9 cellular contexts compared by ENCODE assay signal in genomic region chr5:148186248-148187003, GRCh38. TPM values are rescaled to one million over a fixed set of nuclear protein-coding genes. Genes with fewer than 3 reads are reported as not detected.
A peak's percentile ranks its signal among the peaks of the same experiment; 100 is the strongest.
DNase-seq lines count a peak whose midpoint lies in the region; ATAC-seq and TF ChIP-seq lines count a peak whose summit lies in the region.
"Had no signal": no experiment of that assay in that cellular context is flagged by ENCODE, and none has a peak within 500 bp of the region (broad histone marks: within the 10 kb centered on the region; RNA-seq: fewer than 3 reads in every experiment).

No MANE protein-coding gene starts in this region.

- no peaks in the 10 kb centered on the region for H3K27me3 ChIP-seq in mammary epithelial cell (ENCODE audit: insufficient read depth, low read length)
- no peaks in the 10 kb centered on the region for H3K27me3 ChIP-seq in Caco-2 (replicated peaks; ENCODE audit: control insufficient read depth, insufficient read depth, low read length)

- WGBS in mammary epithelial cell (ENCODE audit: low coverage, missing lambda C conversion rate), result 66% methylated on average over 3 of the region's 3 CpGs

- no peaks in the 10 kb centered on the region for H3K36me3 ChIP-seq in mammary epithelial cell (ENCODE audit: insufficient read depth, low read length)
- no peaks in the 10 kb centered on the region for H3K36me3 ChIP-seq in Caco-2 (ENCODE audit: control insufficient read depth, insufficient read depth, low read length)

- no peak for DNase-seq in activated CD8-positive, alpha-beta memory T cell treated with anti-CD3 and anti-CD28 coated beads, Interleukin-2, amount 10 ng/mL, durations not matched to agents 7 days and 5 days
- no peak for DNase-seq in activated CD8-positive, alpha-beta memory T cell treated with anti-CD3 and anti-CD28 coated beads, Interleukin-2, amount 50 U/mL, for 4 hours
- DNase-seq in mammary epithelial cell (peak; percentile 93), head of caudate nucleus (no peak), hypothalamus (lab: John Stamatoyannopoulos, UW) (no peak), Caco-2 (no peak)

- dilution Hi-C loops in mammary epithelial cell (cut with HindIII; ENCODE audit: low sequenced_read_pairs), result no loop called here

- CTCF ChIA-PET in activated CD8-positive, alpha-beta memory T cell treated with anti-CD3 and anti-CD28 coated beads, Interleukin-2, amount 10 ng/mL, durations not matched to agents 7 days and 5 days (lab: Charles Lee), result interaction anchor here (1.1 to 1.7 kb wide), 2 partner anchors 544 to 545 kb away, joined by 3 to 5 read pairs; no protein-coding TSS in a partner anchor
- CTCF ChIA-PET in mammary epithelial cell (lab: Charles Lee; ENCODE audit: low non-redundant PET) (interaction anchor here (0.6 to 0.7 kb wide), 2 partner anchors 128 to 929 kb away, joined by 4 to 6 read pairs; no protein-coding TSS in a partner anchor), Caco-2 (lab: Charles Lee) (interaction anchor here (0.6 kb wide), 1 partner anchor 458 kb away, joined by 6 read pairs; no protein-coding TSS in a partner anchor)

- H3K4me1 ChIP-seq in mammary epithelial cell (ENCODE audit: insufficient read depth, low read length) (peaks cover 3% of the 10 kb centered on the region), Caco-2 (no peaks in the 10 kb centered on the region)

- H3K9ac ChIP-seq in mammary epithelial cell (ENCODE audit: insufficient read depth, low read length), result peak overlapping the region; percentile 21

- intact Hi-C loops in mammary epithelial cell (cut with micrococcal nuclease), result no loop called here
- intact Hi-C loops in head of caudate nucleus (cut with DNase I), result loop anchor here (10.0 kb wide), 1 partner anchor 178 kb away; no protein-coding TSS in a partner anchor
- intact Hi-C loops in Caco-2 (cut with micrococcal nuclease; ENCODE audit: unreplicated experiment), result loop anchor here (10.0 kb wide), 1 partner anchor 258 kb away; no protein-coding TSS in a partner anchor

- peak; percentile 97 for ATAC-seq in activated CD8-positive, alpha-beta memory T cell treated with anti-CD3 and anti-CD28 coated beads, Interleukin-2, amount 10 ng/mL, durations not matched to agents 7 days and 5 days
- peak; percentile 77 for ATAC-seq in HG03558 (IDR thresholded peaks at IDR 0.05; ENCODE audit: extremely low read depth, unreplicated experiment)
- peak; percentile 34 for ATAC-seq in stimulated activated memory B cell treated with anti-CD40 and anti-IgM and Interleukin-4, amounts not matched to agents 10 μg/mL and 1 μg/mL and 100 μg/mL, for 72 hours

- no peak overlapping the region for H2AFZ ChIP-seq in mammary epithelial cell (ENCODE audit: low read depth, low read length)

- H3K27ac ChIP-seq in mammary epithelial cell (ENCODE audit: insufficient read depth, low read depth, low read length), result peak overlapping the region; percentile 86

- no peaks in the 10 kb centered on the region for H3K9me3 ChIP-seq in mammary epithelial cell (replicated peaks; ENCODE audit: insufficient read depth, low read length)
- no peaks in the 10 kb centered on the region for H3K9me3 ChIP-seq in Caco-2

- no peak for TF ChIP-seq CTCF in mammary epithelial cell (conservative IDR thresholded peaks at IDR 0.05 in 1 of 2, IDR thresholded peaks at IDR 0.05 in 1 of 2; ENCODE audit: extremely low read depth in 1 of 2, insufficient read depth in 1 of 2, low read depth in 1 of 2, low read length in 2 of 2)
- TF ChIP-seq CTCF in Caco-2 (IDR thresholded peaks at IDR 0.05; ENCODE audit: insufficient read depth in 1 of 2, low read depth in 1 of 2, low read length in 1 of 2, severe bottlenecking in 1 of 2, unreplicated experiment in 1 of 2), result no peak

- H3K4me1 Mint-ChIP-seq in activated CD8-positive, alpha-beta memory T cell treated with anti-CD3 and anti-CD28 coated beads, Interleukin-2, amount 10 ng/mL, durations not matched to agents 7 days and 5 days, result peaks cover 14% of the 10 kb centered on the region
- H3K4me1 Mint-ChIP-seq in stimulated activated memory B cell treated with anti-CD40 and anti-IgM and Interleukin-4, amounts not matched to agents 10 μg/mL and 1 μg/mL and 100 μg/mL, for 72 hours, result no peaks in the 10 kb centered on the region
- H3K4me1 Mint-ChIP-seq in Caco-2 (ENCODE audit: low read depth, unreplicated experiment), result peaks cover 8% of the 10 kb centered on the region

- peaks cover 12% of the 10 kb centered on the region for H3K27me3 Mint-ChIP-seq in activated CD8-positive, alpha-beta memory T cell treated with anti-CD3 and anti-CD28 coated beads, Interleukin-2, amount 10 ng/mL, durations not matched to agents 7 days and 5 days
- peaks cover 19% of the 10 kb centered on the region for H3K27me3 Mint-ChIP-seq in stimulated activated memory B cell treated with anti-CD40 and anti-IgM and Interleukin-4, amounts not matched to agents 10 μg/mL and 1 μg/mL and 100 μg/mL, for 72 hours
- peaks cover 4% of the 10 kb centered on the region for H3K27me3 Mint-ChIP-seq in Caco-2 (ENCODE audit: insufficient read depth, unreplicated experiment)

- H3K9me3 Mint-ChIP-seq in activated CD8-positive, alpha-beta memory T cell treated with anti-CD3 and anti-CD28 coated beads, Interleukin-2, amount 10 ng/mL, durations not matched to agents 7 days and 5 days (ENCODE audit: low read depth), result no peaks in the 10 kb centered on the region
- no peaks in the 10 kb centered on the region for H3K9me3 Mint-ChIP-seq in stimulated activated memory B cell treated with anti-CD40 and anti-IgM and Interleukin-4, amounts not matched to agents 10 μg/mL and 1 μg/mL and 100 μg/mL, for 72 hours
- no peaks in the 10 kb centered on the region for H3K9me3 Mint-ChIP-seq in Caco-2 (ENCODE audit: unreplicated experiment)

- in situ Hi-C loops in mammary epithelial cell (cut with MboI; ENCODE audit: low sequenced_read_pairs in 2 of 2), result loop anchor here (25.0 kb wide), 3 partner anchors 101 to 551 kb away; no protein-coding TSS in a partner anchor

- H3K4me3 Mint-ChIP-seq in activated CD8-positive, alpha-beta memory T cell treated with anti-CD3 and anti-CD28 coated beads, Interleukin-2, amount 10 ng/mL, durations not matched to agents 7 days and 5 days, result no peak overlapping the region
- no peak overlapping the region for H3K4me3 Mint-ChIP-seq in stimulated activated memory B cell treated with anti-CD40 and anti-IgM and Interleukin-4, amounts not matched to agents 10 μg/mL and 1 μg/mL and 100 μg/mL, for 72 hours
- no peak overlapping the region for H3K4me3 Mint-ChIP-seq in Caco-2 (ENCODE audit: unreplicated experiment)

- H3K4me3 ChIP-seq in mammary epithelial cell (replicated peaks in 1 of 3; ENCODE audit: insufficient read depth in 1 of 3, low read depth in 2 of 3, low read length in 3 of 3) (no peak overlapping the region), Caco-2 (ENCODE audit: low read depth, low read length) (no peak overlapping the region)

- H4K20me1 ChIP-seq in mammary epithelial cell (ENCODE audit: insufficient read depth, low read length), result no peaks in the 10 kb centered on the region

- H3K36me3 Mint-ChIP-seq in activated CD8-positive, alpha-beta memory T cell treated with anti-CD3 and anti-CD28 coated beads, Interleukin-2, amount 10 ng/mL, durations not matched to agents 7 days and 5 days, result peaks cover 3% of the 10 kb centered on the region
- no peaks in the 10 kb centered on the region for H3K36me3 Mint-ChIP-seq in stimulated activated memory B cell treated with anti-CD40 and anti-IgM and Interleukin-4, amounts not matched to agents 10 μg/mL and 1 μg/mL and 100 μg/mL, for 72 hours
- no peaks in the 10 kb centered on the region for H3K36me3 Mint-ChIP-seq in Caco-2 (ENCODE audit: insufficient read depth, unreplicated experiment)

- BruUV-seq in mammary epithelial cell (replicated peaks; lab: Mats Ljungman, UMichigan), result TSS peak; percentile 94
- BruUV-seq in Caco-2 (replicated peaks; lab: Mats Ljungman, UMichigan), result no TSS peak

- no peak overlapping the region for H3K27ac Mint-ChIP-seq in activated CD8-positive, alpha-beta memory T cell treated with anti-CD3 and anti-CD28 coated beads, Interleukin-2, amount 10 ng/mL, durations not matched to agents 7 days and 5 days
- no peak overlapping the region for H3K27ac Mint-ChIP-seq in stimulated activated memory B cell treated with anti-CD40 and anti-IgM and Interleukin-4, amounts not matched to agents 10 μg/mL and 1 μg/mL and 100 μg/mL, for 72 hours
- no peak overlapping the region for H3K27ac Mint-ChIP-seq in Caco-2 (ENCODE audit: unreplicated experiment)

- no peaks in the 10 kb centered on the region for H3K79me2 ChIP-seq in mammary epithelial cell (ENCODE audit: insufficient read depth, low read length)

- POLR2A ChIA-PET in Caco-2 (lab: Charles Lee), result interaction anchor here (0.5 kb wide), 1 partner anchor 889 kb away, joined by 9 read pairs; no protein-coding TSS in a partner anchor

- H3K4me2 ChIP-seq in mammary epithelial cell (ENCODE audit: insufficient read depth, low read depth, low read length), result peak overlapping the region; percentile 36

RNA-seq across cellular contexts. Expression of gene SPINK6, which starts 16.4 kb away (rescaled TPM):
- not detected for total RNA-seq in activated CD8-positive, alpha-beta memory T cell treated with anti-CD3 and anti-CD28 coated beads, Interleukin-2, amount 10 ng/mL, durations not matched to agents 7 days and 5 days
- 10 to 100 TPM in 1 of 2 donors, 1 to 10 TPM in 1; 4.8 to 10.8 TPM for total RNA-seq in mammary epithelial cell
- polyA plus RNA-seq in mammary epithelial cell, result 5.3 TPM
- not detected for polyA minus RNA-seq in mammary epithelial cell
- not detected in 2 replicates for total RNA-seq in Caco-2 (2022)
- polyA plus RNA-seq: AG04450 had no signal

RNA-seq across cellular contexts. Expression of gene SPINK14, which starts 18.1 kb away (rescaled TPM):
- not detected for total RNA-seq in activated CD8-positive, alpha-beta memory T cell treated with anti-CD3 and anti-CD28 coated beads, Interleukin-2, amount 10 ng/mL, durations not matched to agents 7 days and 5 days
- total RNA-seq in mammary epithelial cell (not detected), Caco-2 (2022) (not detected in 2 replicates)
- polyA plus RNA-seq in mammary epithelial cell, result not detected
- not detected for polyA minus RNA-seq in mammary epithelial cell
- polyA plus RNA-seq: AG04450 had no signal

RNA-seq across cellular contexts. Expression of gene MARCOL, which starts 51.9 kb away (rescaled TPM):
- total RNA-seq in activated CD8-positive, alpha-beta memory T cell treated with anti-CD3 and anti-CD28 coated beads, Interleukin-2, amount 10 ng/mL, durations not matched to agents 7 days and 5 days, result not detected
- not detected for total RNA-seq in mammary epithelial cell
- not detected for polyA plus RNA-seq in mammary epithelial cell
- polyA minus RNA-seq in mammary epithelial cell, result not detected
- not detected in 2 replicates for total RNA-seq in Caco-2 (2022)
- polyA plus RNA-seq: AG04450 had no signal

Comparison
In these comparisons a context has a peak if more than half of its experiments do, and no peak if none do; other contexts are left out.
1. ATAC-seq: peak in every context shown above with its lines; median percentile 97 in activated CD8-positive, alpha-beta memory T cell treated with anti-CD3 and anti-CD28 coated beads, Interleukin-2, amount 10 ng/mL, durations not matched to agents 7 days and 5 days; 77 in HG03558; 34 in stimulated activated memory B cell treated with anti-CD40 and anti-IgM and Interleukin-4, amounts not matched to agents 10 μg/mL and 1 μg/mL and 100 μg/mL, for 72 hours.